In genomic region chr17:40794466-40794865, GRCh38 we compare ENCODE assay signal across 32 cellular contexts. TPM values are rescaled to one million over a fixed set of nuclear protein-coding genes. Genes with fewer than 3 reads are reported as not detected.
"Had no signal": no experiment of that assay in that cellular context is flagged by ENCODE, and none has a peak within 500 bp of the region (broad histone marks: within the 10 kb centered on the region; RNA-seq: fewer than 3 reads in every experiment).

No MANE protein-coding gene starts in this region.

- H3K27ac Mint-ChIP-seq: activated naive CD8-positive, alpha-beta T cell; dendritic cell treated with granulocyte-macrophage colony-stimulating factor and Interleukin-4, amounts not matched to agents 40 ng/mL and 50 ng/mL, for 4 days; endodermal cell; naive thymus-derived CD8-positive, alpha-beta T cell; stimulated activated effector memory CD8-positive, alpha-beta T cell treated with anti-CD3 and anti-CD28 coated beads, Interleukin-12 subunit alpha, Interleukin-12 subunit beta, amount 100 ng/mL, for 72 hours; stimulated activated naive CD8-positive, alpha-beta T cell treated with anti-CD3 and anti-CD28 coated beads, Interleukin-15, Interleukin-2, amounts not matched to agents 100 ng/mL and 50 ng/mL, for 24 hours had no signal

- H3K4me1 Mint-ChIP-seq: central memory CD8-positive, alpha-beta T cell; neural crest cell; stimulated activated effector memory CD8-positive, alpha-beta T cell treated with anti-CD3 and anti-CD28 coated beads, Interleukin-12 subunit alpha, Interleukin-12 subunit beta, amount 100 ng/mL, for 72 hours had no signal

- DNase-seq: activated CD4-positive, alpha-beta T cell treated with anti-CD3 and anti-CD28 coated beads for 4 hours; activated CD4-positive, alpha-beta T cell treated with anti-CD3 and anti-CD28 coated beads, Interleukin-2, amount 50 U/mL, for 4 hours; activated CD8-positive, alpha-beta memory T cell treated with anti-CD3 and anti-CD28 coated beads for 24 hours; activated effector memory CD4-positive, alpha-beta T cell treated with Interleukin-2 at 50 U/mL for 16 hours; activated naive CD4-positive, alpha-beta T cell treated with Interleukin-2 at 50 U/mL for 16 hours; anterior cingulate cortex; endodermal cell; foreskin fibroblast; head of caudate nucleus; hippocampal formation; left cardiac atrium; mammary epithelial cell; midbrain; naive thymus-derived CD8-positive, alpha-beta T cell; nucleus accumbens; pancreas; retina; sigmoid colon; stimulated activated CD4-positive, alpha-beta T cell treated with anti-CD3 and anti-CD28 coated beads, Interleukin-4, amount 100 ng/mL, for 24 hours; trophoblast cell had no signal

- ATAC-seq: left cardiac atrium; naive thymus-derived CD8-positive, alpha-beta T cell; pancreas; stimulated activated effector memory CD8-positive, alpha-beta T cell treated with anti-CD3 and anti-CD28 coated beads, Interleukin-12 subunit alpha, Interleukin-12 subunit beta, amount 100 ng/mL, for 72 hours had no signal

- H3K9me3 Mint-ChIP-seq: central memory CD8-positive, alpha-beta T cell; dendritic cell treated with granulocyte-macrophage colony-stimulating factor and Interleukin-4, amounts not matched to agents 40 ng/mL and 50 ng/mL, for 4 days; endodermal cell; naive thymus-derived CD8-positive, alpha-beta T cell; neural crest cell; stimulated activated effector memory CD8-positive, alpha-beta T cell treated with anti-CD3 and anti-CD28 coated beads, Interleukin-12 subunit alpha, Interleukin-12 subunit beta, amount 100 ng/mL, for 72 hours; stimulated activated naive CD8-positive, alpha-beta T cell treated with anti-CD3 and anti-CD28 coated beads, Interleukin-15, Interleukin-2, amounts not matched to agents 100 ng/mL and 50 ng/mL, for 24 hours had no signal

- H3K4me3 ChIP-seq: pancreas, prostate gland, sigmoid colon, thoracic aorta had no signal

- H3K4me3 Mint-ChIP-seq: activated naive CD8-positive, alpha-beta T cell; central memory CD8-positive, alpha-beta T cell; dendritic cell treated with granulocyte-macrophage colony-stimulating factor and Interleukin-4, amounts not matched to agents 40 ng/mL and 50 ng/mL, for 4 days; endodermal cell; naive thymus-derived CD8-positive, alpha-beta T cell; neural crest cell; stimulated activated effector memory CD8-positive, alpha-beta T cell treated with anti-CD3 and anti-CD28 coated beads, Interleukin-12 subunit alpha, Interleukin-12 subunit beta, amount 100 ng/mL, for 72 hours; stimulated activated naive CD8-positive, alpha-beta T cell treated with anti-CD3 and anti-CD28 coated beads, Interleukin-15, Interleukin-2, amounts not matched to agents 100 ng/mL and 50 ng/mL, for 24 hours had no signal

- H3K36me3 Mint-ChIP-seq: activated naive CD8-positive, alpha-beta T cell; naive thymus-derived CD8-positive, alpha-beta T cell; stimulated activated effector memory CD8-positive, alpha-beta T cell treated with anti-CD3 and anti-CD28 coated beads, Interleukin-12 subunit alpha, Interleukin-12 subunit beta, amount 100 ng/mL, for 72 hours had no signal

RNA-seq across cellular contexts. Expression of gene KRT28, which starts 5.3 kb away (rescaled TPM):
- total RNA-seq: bronchial epithelial cell; endodermal cell; esophagus mucosa; left cardiac atrium; liver; mammary epithelial cell; naive thymus-derived CD8-positive, alpha-beta T cell; neural crest cell; pancreas; prostate gland; sigmoid colon; subcutaneous adipose tissue; thoracic aorta had no signal

RNA-seq across cellular contexts. Expression of gene KRT27, which starts 12.1 kb away (rescaled TPM):
- total RNA-seq: bronchial epithelial cell; endodermal cell; esophagus mucosa; left cardiac atrium; liver; mammary epithelial cell; naive thymus-derived CD8-positive, alpha-beta T cell; neural crest cell; pancreas; prostate gland; subcutaneous adipose tissue; thoracic aorta had no signal

RNA-seq across cellular contexts. Expression of gene KRT26, which starts 22.5 kb away (rescaled TPM):
- total RNA-seq: bronchial epithelial cell; endodermal cell; esophagus mucosa; left cardiac atrium; liver; mammary epithelial cell; naive thymus-derived CD8-positive, alpha-beta T cell; neural crest cell; pancreas; sigmoid colon; subcutaneous adipose tissue; thoracic aorta had no signal

RNA-seq across cellular contexts. Expression of gene KRT25, which starts 39.3 kb away (rescaled TPM):
- total RNA-seq: bronchial epithelial cell; endodermal cell; esophagus mucosa; left cardiac atrium; liver; mammary epithelial cell; naive thymus-derived CD8-positive, alpha-beta T cell; neural crest cell; pancreas; subcutaneous adipose tissue; thoracic aorta had no signal
